ENCODE assay signal across 1 cellular context in the genomic region with DNA sequence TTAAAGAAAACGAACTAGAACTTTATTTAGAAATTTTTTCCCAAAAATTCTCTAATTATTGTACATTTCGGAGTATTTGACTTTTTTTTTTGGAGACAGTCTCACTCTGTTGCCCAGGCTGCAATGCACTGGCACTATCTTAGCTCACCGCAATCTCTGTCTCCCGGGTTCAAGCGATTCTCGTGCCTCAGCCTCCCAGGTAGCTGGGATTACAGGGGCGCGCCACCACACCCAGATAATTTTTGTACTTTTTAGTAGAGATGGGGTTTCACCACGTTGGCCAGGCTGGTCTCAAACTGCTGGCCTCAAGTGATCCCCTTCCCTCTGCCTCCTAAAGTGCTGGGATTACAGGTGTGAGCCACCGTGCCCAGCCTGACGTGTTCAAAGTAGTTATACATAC.
TF ChIP-seq lines count a peak whose summit lies in the region.

No MANE protein-coding gene starts in this region.

TF ChIP-seq in K562, 482 proteins besides CTCF, POLR2A, EP300 and RAD21:
- peak in 1 of 2 experiments; percentile 16; a peak in 1 of 4 replicates for TF ChIP-seq RCOR1 (IDR thresholded peaks at IDR 0.05; ENCODE audit: borderline replicate concordance in 1 of 2, low read depth in 2 of 2, low read length in 2 of 2)
- TF ChIP-seq ARNT (IDR thresholded peaks at IDR 0.05) = 0 out of 4 replicates have a peak, but pooled peaks of 1 of the 2 experiments have one; percentile 17
- TF ChIP-seq, protein P1, sequence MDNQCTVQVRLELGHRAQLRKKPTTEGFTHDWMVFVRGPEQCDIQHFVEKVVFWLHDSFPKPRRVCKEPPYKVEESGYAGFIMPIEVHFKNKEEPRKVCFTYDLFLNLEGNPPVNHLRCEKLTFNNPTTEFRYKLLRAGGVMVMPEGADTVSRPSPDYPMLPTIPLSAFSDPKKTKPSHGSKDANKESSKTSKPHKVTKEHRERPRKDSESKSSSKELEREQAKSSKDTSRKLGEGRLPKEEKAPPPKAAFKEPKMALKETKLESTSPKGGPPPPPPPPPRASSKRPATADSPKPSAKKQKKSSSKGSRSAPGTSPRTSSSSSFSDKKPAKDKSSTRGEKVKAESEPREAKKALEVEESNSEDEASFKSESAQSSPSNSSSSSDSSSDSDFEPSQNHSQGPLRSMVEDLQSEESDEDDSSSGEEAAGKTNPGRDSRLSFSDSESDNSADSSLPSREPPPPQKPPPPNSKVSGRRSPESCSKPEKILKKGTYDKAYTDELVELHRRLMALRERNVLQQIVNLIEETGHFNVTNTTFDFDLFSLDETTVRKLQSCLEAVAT (IDR thresholded peaks at IDR 0.05) = peak in 1 of 2 experiments; percentile 55; a peak in 1 of 4 replicates
- TF ChIP-seq BCOR (IDR thresholded peaks at IDR 0.05) = peak; percentile 70
- peak; percentile 14 for TF ChIP-seq RBM25 (IDR thresholded peaks at IDR 0.05; ENCODE audit: low read depth, low read length, severe bottlenecking)
